Comparison of ENCODE assay signal across 1 cellular context in genomic region chr6:99619409-99619762, GRCh38.
TF ChIP-seq lines count a peak whose summit lies in the region.

No MANE protein-coding gene starts in this region.

TF ChIP-seq in HEK293, 187 proteins besides CTCF, POLR2A, EP300 and RAD21 (continued from another document):
- no peak for TF ChIP-seq KLF17 (tag by site-specific recombination; IDR thresholded peaks at IDR 0.05)
TF ChIP-seq in HEK293: peak in this region for 0.
